ENCODE assay signal across 16 cellular contexts in the genomic region with DNA sequence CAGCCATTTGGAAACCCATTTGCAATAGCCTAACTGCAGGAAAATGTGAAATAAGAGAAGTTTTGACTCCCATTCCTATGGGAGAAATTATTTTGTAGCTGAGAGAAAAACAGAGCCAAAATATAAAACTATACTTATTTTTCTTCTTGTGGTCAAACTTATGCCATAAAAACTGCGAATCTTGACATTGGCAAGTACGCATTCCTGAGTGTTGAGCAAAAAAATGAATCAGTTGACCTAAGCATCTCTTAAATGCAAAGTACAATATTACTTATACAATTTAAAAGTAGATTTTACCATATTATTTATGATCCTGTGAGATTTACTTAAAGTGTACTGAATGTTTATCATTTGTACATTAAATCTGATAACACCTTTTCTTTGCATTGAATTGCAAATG. TPM values are rescaled to one million over a fixed set of nuclear protein-coding genes. Genes with fewer than 3 reads are reported as not detected.
DNase-seq lines count a peak whose midpoint lies in the region; TF ChIP-seq lines count a peak whose summit lies in the region.
"Had no signal": no experiment of that assay in that cellular context is flagged by ENCODE, and none has a peak within 500 bp of the region (broad histone marks: within the 10 kb centered on the region; RNA-seq: fewer than 3 reads in every experiment).

No MANE protein-coding gene starts in this region.

- H3K4me2 ChIP-seq in skeletal muscle satellite cell (ENCODE audit: low read length): peak overlapping the region; percentile 23
- H3K4me2 ChIP-seq: GM23338 had no signal

- no peak for TF ChIP-seq CTCF in choroid plexus epithelial cell (conservative IDR thresholded peaks at IDR 0.05; ENCODE audit: low read depth, low read length)

- H3K4me3 ChIP-seq in choroid plexus epithelial cell (ENCODE audit: low read depth, low read length) (no peak overlapping the region), skeletal muscle satellite cell (ENCODE audit: low read length) (no peak overlapping the region)
- H3K4me3 ChIP-seq: GM12878, GM23338 had no signal

- DNase-seq in HS-5 (ENCODE audit: low read depth) (peak; percentile 25), choroid plexus epithelial cell (ENCODE audit: low read depth) (peak; percentile 14), COLO829 (ENCODE audit: low spot score) (no peak), caudate nucleus (lab: John Stamatoyannopoulos, UW) (no peak), NCI-H2081 treated with DMSO at 0.1 percent for 48 hours (lab: John Stamatoyannopoulos, UW) (no peak)
- DNase-seq: C1 segment of cervical spinal cord; Caco-2; CD4-positive, alpha-beta memory T cell; DMS153; DND-41; GDM1; H9; HFFc6 had no signal

- H3K9me3 ChIP-seq in skeletal muscle satellite cell (replicated peaks; ENCODE audit: low read length): no peaks in the 10 kb centered on the region
- H3K9me3 ChIP-seq: Caco-2 had no signal

- no peaks in the 10 kb centered on the region for H3K36me3 ChIP-seq in skeletal muscle satellite cell (ENCODE audit: insufficient read depth, low read length)

- no peak overlapping the region for H3K9ac ChIP-seq in skeletal muscle satellite cell (ENCODE audit: low read depth, low read length)

- peaks cover 29% of the 10 kb centered on the region for H3K4me1 ChIP-seq in skeletal muscle satellite cell (ENCODE audit: control insufficient read depth, insufficient read depth, low read length)
- H3K4me1 ChIP-seq: Caco-2 had no signal

- no peaks in the 10 kb centered on the region for H3K27me3 ChIP-seq in skeletal muscle satellite cell (ENCODE audit: control insufficient read depth, insufficient read depth, low read length)

- H3K27ac ChIP-seq in caudate nucleus (ENCODE audit: low read depth, low read length): no peak overlapping the region

RNA-seq across cellular contexts. Expression of a gene that starts 50.1 kb away (rescaled TPM):
- 9.6 and 11.8 TPM in 2 replicates for total RNA-seq in skeletal muscle satellite cell (2012; rRNA removed)

Comparison
In these comparisons a context has a peak if more than half of its experiments do, and no peak if none do; other contexts are left out.
1. DNase-seq: peak in HS-5 (single experiment) and choroid plexus epithelial cell (single experiment); none in COLO829 (single experiment), caudate nucleus (0 of 61) and NCI-H2081 treated with DMSO at 0.1 percent for 48 hours (single experiment).